Comparison of ENCODE assay signal across 18 cellular contexts in genomic region chr1:236009193-236009592, GRCh38. TPM values are rescaled to one million over a fixed set of nuclear protein-coding genes. Genes with fewer than 3 reads are reported as not detected.
DNase-seq lines count a peak whose midpoint lies in the region; ATAC-seq, FAIRE-seq and TF ChIP-seq lines count a peak whose summit lies in the region.
"Had no signal": no experiment of that assay in that cellular context is flagged by ENCODE, and none has a peak within 500 bp of the region (broad histone marks: within the 10 kb centered on the region; RNA-seq: fewer than 3 reads in every experiment).

No MANE protein-coding gene starts in this region.

- TF ChIP-seq POLR2A in breast epithelium (IDR thresholded peaks at IDR 0.05) (no peak), uterus (IDR thresholded peaks at IDR 0.05) (no peak)

- TF ChIP-seq CTCF in breast epithelium (IDR thresholded peaks at IDR 0.05) (no peak), uterus (IDR thresholded peaks at IDR 0.05) (no peak)

- no peak overlapping the region for H3K4me3 Mint-ChIP-seq in activated naive CD4-positive, alpha-beta T cell treated with anti-CD3 and anti-CD28 coated beads for 36 hours
- H3K4me3 Mint-ChIP-seq: T-helper 1 cell treated with Interleukin-12 subunit alpha and Interleukin-12 subunit beta and Interleukin-4 antibody, amounts not matched to agents 30 μg/mL and 1 μg/mL, for 36 hours had no signal

- no peaks in the 10 kb centered on the region for H3K27me3 ChIP-seq in breast epithelium
- H3K27me3 ChIP-seq in uterus = no peaks in the 10 kb centered on the region

- FAIRE-seq in GM19239 (lab: Jason Lieb, UNC) = no peak
- FAIRE-seq: H54, islet of Langerhans had no signal

- H3K9me3 ChIP-seq in breast epithelium = no peaks in the 10 kb centered on the region
- H3K9me3 ChIP-seq in uterus = no peaks in the 10 kb centered on the region

- intact Hi-C loops in breast epithelium (cut with DNase I; ENCODE audit: low total_unique reads) (no loop called here), Right ventricle myocardium superior (cut with DNase I) (no loop called here), posterior vena cava (cut with DNase I) (no loop called here), uterus (cut with DNase I; ENCODE audit: low total_unique reads) (no loop called here)
- intact Hi-C loops in activated naive CD4-positive, alpha-beta T cell treated with anti-CD3 and anti-CD28 coated beads for 36 hours (cut with micrococcal nuclease) = no loop called here

- no peaks in the 10 kb centered on the region for H3K27me3 Mint-ChIP-seq in activated naive CD4-positive, alpha-beta T cell treated with anti-CD3 and anti-CD28 coated beads for 36 hours (ENCODE audit: low read depth)

- no peaks in the 10 kb centered on the region for H3K36me3 Mint-ChIP-seq in activated naive CD4-positive, alpha-beta T cell treated with anti-CD3 and anti-CD28 coated beads for 36 hours (ENCODE audit: low read depth)

- CTCF ChIA-PET in activated naive CD4-positive, alpha-beta T cell treated with anti-CD3 and anti-CD28 coated beads for 36 hours (lab: Charles Lee) = no interaction called here

- H3K36me3 ChIP-seq in breast epithelium (no peaks in the 10 kb centered on the region), uterus (no peaks in the 10 kb centered on the region)

- H3K27ac Mint-ChIP-seq in activated naive CD4-positive, alpha-beta T cell treated with anti-CD3 and anti-CD28 coated beads for 36 hours = no peak overlapping the region
- H3K27ac Mint-ChIP-seq: T-helper 1 cell treated with Interleukin-12 subunit alpha and Interleukin-12 subunit beta and Interleukin-4 antibody, amounts not matched to agents 30 μg/mL and 1 μg/mL, for 36 hours had no signal

- H3K27ac ChIP-seq in breast epithelium = peak overlapping the region; percentile 77 to 80
- H3K27ac ChIP-seq in uterus = peak overlapping the region; percentile 63 to 91

- H3K4me3 ChIP-seq in breast epithelium (no peak overlapping the region), uterus (no peak overlapping the region)

- no peaks in the 10 kb centered on the region for H3K4me1 ChIP-seq in breast epithelium
- no peaks in the 10 kb centered on the region for H3K4me1 ChIP-seq in uterus

- peak; percentile 15 for ATAC-seq in Right ventricle myocardium superior (ENCODE audit: poor library complexity)

- no peaks in the 10 kb centered on the region for H3K4me1 Mint-ChIP-seq in activated naive CD4-positive, alpha-beta T cell treated with anti-CD3 and anti-CD28 coated beads for 36 hours (ENCODE audit: low read depth)

- DNase-seq in breast epithelium (ENCODE audit: low spot score in 2 of 2) (no peak), Right ventricle myocardium superior (no peak), posterior vena cava (ENCODE audit: low spot score) (peak; percentile 10), uterus (peak in 1 of 2 donors; percentile 16), NCI-H446 treated with DMSO at 0.1 percent for 48 hours (lab: John Stamatoyannopoulos, UW) (no peak), GM19239 (ENCODE audit: insufficient read length, low spot score) (no peak)
- no peak for DNase-seq in activated naive CD4-positive, alpha-beta T cell treated with anti-CD3 and anti-CD28 coated beads for 36 hours
- DNase-seq: activated CD4-positive, CD25-positive, alpha-beta regulatory T cell; activated effector memory CD4-positive, alpha-beta T cell treated with anti-CD3 and anti-CD28 coated beads, Interleukin-2, amount 50 U/mL, for 16 hours; DND-41; effector CD4-positive, alpha-beta T cell; NCI-H2081 treated with DMSO at 0.1 percent for 48 hours; NCI-H69; stimulated activated CD4-positive, alpha-beta T cell treated with anti-CD3 and anti-CD28 coated beads, Interleukin-2, amount 100 ng/mL, for 48 hours; stimulated activated CD8-positive, alpha-beta memory T cell treated with anti-CD3 and anti-CD28 coated beads, Interleukin-4, amount 100 ng/mL, for 48 hours had no signal

- H3K9me3 Mint-ChIP-seq in activated naive CD4-positive, alpha-beta T cell treated with anti-CD3 and anti-CD28 coated beads for 36 hours = no peaks in the 10 kb centered on the region
- H3K9me3 Mint-ChIP-seq: T-helper 1 cell treated with Interleukin-12 subunit alpha and Interleukin-12 subunit beta and Interleukin-4 antibody, amounts not matched to agents 30 μg/mL and 1 μg/mL, for 36 hours had no signal

RNA-seq across cellular contexts. Expression of gene NID1, which starts 55.7 kb away (rescaled TPM):
- total RNA-seq in breast epithelium (100 to 1,000 TPM in 2 of 3 donors, 10 to 100 TPM in 1; 60.3 to 288 (median 154) TPM), Right ventricle myocardium superior (51.2 TPM), posterior vena cava (100 to 1,000 TPM; 122 to 189 TPM), uterus (100 to 1,000 TPM in 3 of 4 donors, 10 to 100 TPM in 1; 70.7 to 252 (median 184) TPM)
- under 1 TPM in 1 of 2 experiments, not detected in 1; 0.10 TPM for total RNA-seq in activated naive CD4-positive, alpha-beta T cell treated with anti-CD3 and anti-CD28 coated beads for 36 hours

Comparison
In these comparisons a context has a peak if more than half of its experiments do, and no peak if none do; other contexts are left out.
1. RNA of gene NID1, which starts 55.7 kb away (total RNA-seq): 70.7 to 252 TPM in uterus, 122 to 189 TPM in posterior vena cava, 60.3 to 288 TPM in breast epithelium and 51.2 TPM in Right ventricle myocardium superior (single experiment); 0.10 TPM in activated naive CD4-positive, alpha-beta T cell treated with anti-CD3 and anti-CD28 coated beads for 36 hours; every median in the first group is over 10 times any median in the second.